In genomic region chr1:191674780-191675179, GRCh38 we compare ENCODE assay signal across 29 cellular contexts.
"Had no signal": no experiment of that assay in that cellular context is flagged by ENCODE, and none has a peak within 500 bp of the region (broad histone marks: within the 10 kb centered on the region; RNA-seq: fewer than 3 reads in every experiment).

No MANE protein-coding gene starts in this region.

- H2AFZ ChIP-seq: parathyroid adenoma had no signal

- H3K4me3 ChIP-seq: coronary artery, gastroesophageal sphincter, heart left ventricle, lower lobe of right lung, mucosa of descending colon, right lobe of liver, smooth muscle cell, suprapubic skin, transverse colon, upper lobe of right lung, uterus had no signal

- ATAC-seq: effector memory CD8-positive, alpha-beta T cell; gastroesophageal sphincter; heart left ventricle; left colon; left ventricle myocardium superior; lower lobe of right lung; mucosa of descending colon; natural killer cell treated with Interleukin-12 subunit alpha and Interleukin-12 subunit beta and Interleukin-15 and Interleukin-18, amount 100 ng/mL, for 72 hours; right lobe of liver; stimulated activated naive CD8-positive, alpha-beta T cell treated with anti-CD3 and anti-CD28 coated beads, Interleukin-15, amount 100 ng/mL, for 72 hours; upper lobe of right lung had no signal

- H3K4me1 ChIP-seq: lower lobe of right lung, parathyroid adenoma, right lobe of liver, suprapubic skin, upper lobe of right lung, uterus had no signal

- H3K27ac ChIP-seq: coronary artery, gastroesophageal sphincter, heart left ventricle, lower lobe of right lung, parathyroid adenoma, right lobe of liver, suprapubic skin, transverse colon, upper lobe of right lung, uterus had no signal

- H3K36me3 ChIP-seq: gastroesophageal sphincter, heart left ventricle, lower lobe of right lung, right lobe of liver, suprapubic skin, transverse colon, upper lobe of right lung, uterus had no signal

- H3K9ac ChIP-seq: parathyroid adenoma had no signal

- H3K27me3 ChIP-seq: gastroesophageal sphincter, heart left ventricle, right lobe of liver, suprapubic skin, transverse colon, upper lobe of right lung, uterus had no signal

- H3K4me2 ChIP-seq: smooth muscle cell had no signal

- DNase-seq: dermis blood vessel endothelial cell; effector memory CD8-positive, alpha-beta T cell; foreskin fibroblast; heart left ventricle; hippocampal formation; immature natural killer cell; islet precursor cell; kidney glomerular epithelial cell; left colon; left ventricle myocardium superior; lower lobe of right lung; mucosa of descending colon; naive B cell; right lobe of liver; stimulated activated CD4-positive, alpha-beta T cell treated with anti-CD3 and anti-CD28 coated beads, Interleukin-12 subunit alpha, Interleukin-12 subunit beta, amount 100 ng/mL, for 4 hours; stimulated activated CD4-positive, alpha-beta T cell treated with anti-CD3 and anti-CD28 coated beads, Interleukin-1b, Interleukin-23, amount 100 ng/mL, for 48 hours; stimulated activated CD4-positive, alpha-beta T cell treated with anti-CD3 and anti-CD28 coated beads, Interleukin-4, amount 100 ng/mL, for 1 hour; stimulated activated CD8-positive, alpha-beta memory T cell treated with anti-CD3 and anti-CD28 coated beads, Interleukin-4, amount 100 ng/mL, for 48 hours; stimulated activated naive CD4-positive, alpha-beta T cell; stimulated activated naive CD8-positive, alpha-beta T cell treated with anti-CD3 and anti-CD28 coated beads, Interleukin-15, amount 100 ng/mL, for 72 hours; transverse colon; upper lobe of right lung; uterus had no signal

- H3K79me2 ChIP-seq: parathyroid adenoma had no signal

- H3K9me3 ChIP-seq: gastroesophageal sphincter, lower lobe of right lung, mucosa of descending colon, right lobe of liver, suprapubic skin, transverse colon, upper lobe of right lung, uterus had no signal
